9 cellular contexts compared by ENCODE assay signal in the genomic region with DNA sequence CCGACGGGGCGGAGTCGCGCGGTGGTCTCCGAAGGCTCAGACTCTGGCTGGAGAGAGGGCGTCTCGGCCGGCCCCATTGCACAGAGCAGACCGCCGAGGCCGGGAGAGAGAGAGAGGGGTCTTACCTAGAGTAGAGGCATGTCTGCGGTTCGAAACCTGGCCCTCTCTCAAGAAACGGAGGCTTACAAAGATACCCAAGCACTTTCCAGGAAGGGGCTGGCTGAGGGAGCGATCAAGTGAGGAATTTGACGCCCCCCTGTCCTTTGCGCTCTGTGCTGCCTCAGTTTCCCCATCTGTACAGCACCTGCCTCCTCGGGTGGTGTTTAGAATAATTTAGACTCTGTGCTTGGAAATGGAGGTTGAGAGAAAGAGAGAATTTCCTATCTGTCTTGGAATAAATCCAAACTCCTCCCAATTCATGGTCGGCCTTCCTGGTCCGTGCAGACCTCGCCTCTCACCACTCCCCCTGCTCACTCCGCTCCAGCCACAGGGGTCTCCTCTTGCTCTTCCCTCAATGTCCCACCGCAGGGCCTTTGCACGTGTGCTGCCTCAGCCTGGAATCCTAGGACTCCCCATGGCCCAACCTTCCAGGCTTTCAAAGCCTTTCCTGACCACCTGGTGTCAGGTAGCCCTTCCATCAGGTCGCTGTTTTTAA. TPM values are rescaled to one million over a fixed set of nuclear protein-coding genes. Genes with fewer than 3 reads are reported as not detected.
DNase-seq lines count a peak whose midpoint lies in the region; ATAC-seq and TF ChIP-seq lines count a peak whose summit lies in the region.
"Had no signal": no experiment of that assay in that cellular context is flagged by ENCODE, and none has a peak within 500 bp of the region (broad histone marks: within the 10 kb centered on the region; RNA-seq: fewer than 3 reads in every experiment).

No MANE protein-coding gene starts in this region.

- no peaks in the 10 kb centered on the region for H3K36me3 Mint-ChIP-seq in naive thymus-derived CD8-positive, alpha-beta T cell

- no peaks in the 10 kb centered on the region for H3K79me2 ChIP-seq in OCI-LY1 (ENCODE audit: insufficient read depth, low read length)

- no peaks in the 10 kb centered on the region for H3F3A ChIP-seq in OCI-LY1 (ENCODE audit: insufficient read depth, low read length)

- H3K4me3 Mint-ChIP-seq in naive thymus-derived CD8-positive, alpha-beta T cell, result peak overlapping the region; percentile 88 to 96 (median 91)

- H3K36me3 ChIP-seq in OCI-LY1 (ENCODE audit: insufficient read depth, low read length), result no peaks in the 10 kb centered on the region

- H3K4me1 ChIP-seq in OCI-LY1 (ENCODE audit: insufficient read depth, low read length, severe bottlenecking), result peaks cover 20% of the 10 kb centered on the region

- POLR2A ChIA-PET in naive thymus-derived CD8-positive, alpha-beta T cell (lab: Charles Lee), result interaction anchor here (0.6 to 2.7 kb wide), 10 partner anchors 9 to 192 kb away, joined by 3 to 24 read pairs (median 4); a partner anchor contains a TSS

- ATAC-seq in naive thymus-derived CD8-positive, alpha-beta T cell, result no peak
- no peak for ATAC-seq in HG03565 (IDR thresholded peaks at IDR 0.05; ENCODE audit: unreplicated experiment)

- H3K27me3 Mint-ChIP-seq in naive thymus-derived CD8-positive, alpha-beta T cell, result peaks cover 0 to 4% (median 0%) of the 10 kb centered on the region in 5 donors

- peaks cover 15 to 30% (median 24%) of the 10 kb centered on the region in 4 donors for H3K4me1 Mint-ChIP-seq in naive thymus-derived CD8-positive, alpha-beta T cell

- TF ChIP-seq CTCF in OCI-LY1 (IDR thresholded peaks at IDR 0.05; ENCODE audit: low read length) (no peak), dorsolateral prefrontal cortex (IDR thresholded peaks at IDR 0.05 in 54 of 56, conservative IDR thresholded peaks at IDR 0.05 in 2 of 56; ENCODE audit: low read depth in 1 of 56, partially characterized antibody in 56 of 56) (peak in 7 of 56 donors; percentile 1 to 9 (median 2))

- H3K27me3 ChIP-seq in OCI-LY1 (ENCODE audit: insufficient read depth, low read length) (no peaks in the 10 kb centered on the region), dorsolateral prefrontal cortex (no peaks in the 10 kb centered on the region)

- DNase-seq in NCI-H146 (lab: John Stamatoyannopoulos, UW) (peak; percentile 35), NCI-H146 treated with DMSO at 0.1 percent for 48 hours (lab: John Stamatoyannopoulos, UW; ENCODE audit: unreplicated experiment) (no peak), dorsolateral prefrontal cortex (no peak), SIG-M5 (lab: John Stamatoyannopoulos, UW) (no peak), posterior vena cava (ENCODE audit: low spot score) (no peak)
- no peak for DNase-seq in naive thymus-derived CD8-positive, alpha-beta T cell

- peak overlapping the region; percentile 89 to 96 (median 93) for H3K27ac Mint-ChIP-seq in naive thymus-derived CD8-positive, alpha-beta T cell

- no peaks in the 10 kb centered on the region for H3K9me3 ChIP-seq in OCI-LY1 (ENCODE audit: low read length)

- no peak overlapping the region for H2AFZ ChIP-seq in OCI-LY1 (ENCODE audit: low read length)

- H3K4me3 ChIP-seq in OCI-LY1 (ENCODE audit: low read depth, low read length, poor library complexity, severe bottlenecking) (peak overlapping the region; percentile 88), dorsolateral prefrontal cortex (peak overlapping the region; percentile 58 to 100 (median 93))

- no peaks in the 10 kb centered on the region for H3K9me3 Mint-ChIP-seq in naive thymus-derived CD8-positive, alpha-beta T cell

- H3K9ac ChIP-seq in OCI-LY1 (ENCODE audit: low read length), result peak overlapping the region; percentile 61

- intact Hi-C loops in dorsolateral prefrontal cortex (cut with DNase I), result loop anchor here in 1 of 2 donors (2.0 to 5.0 kb wide), 2 partner anchors 77 to 120 kb away; a partner anchor contains a TSS
- intact Hi-C loops in posterior vena cava (cut with DNase I), result no loop called here

- no peaks in the 10 kb centered on the region for H4K20me1 ChIP-seq in OCI-LY1 (ENCODE audit: insufficient read depth, low read length)

- H3K4me2 ChIP-seq in OCI-LY1 (ENCODE audit: low read length), result peak overlapping the region; percentile 78

- no peak overlapping the region for H3K27ac ChIP-seq in OCI-LY1 (ENCODE audit: low read depth, low read length, poor library complexity, severe bottlenecking)
- peak overlapping the region in 45 of 59 donors; percentile 7 to 90 (median 70) for H3K27ac ChIP-seq in dorsolateral prefrontal cortex
- H3K27ac ChIP-seq: epithelial cell of prostate had no signal

- no peaks in the 10 kb centered on the region for H3K9me2 ChIP-seq in OCI-LY1 (ENCODE audit: low read depth, low read length)

RNA-seq across cellular contexts. Expression of a gene that starts 0.7 kb away (rescaled TPM):
- 10 to 100 TPM; 25.1 to 48.5 (median 36.7) TPM for total RNA-seq in dorsolateral prefrontal cortex
- 10 to 100 TPM; 10.5 to 11.0 TPM for total RNA-seq in naive thymus-derived CD8-positive, alpha-beta T cell
- polyA plus RNA-seq in naive thymus-derived CD8-positive, alpha-beta T cell, result 10 to 100 TPM; 30.5 to 35.6 (median 34.2) TPM
- 10 to 100 TPM; 23.1 to 25.1 TPM for total RNA-seq in posterior vena cava

RNA-seq across cellular contexts. Expression of a gene that starts 2.5 kb away (rescaled TPM):
- total RNA-seq in dorsolateral prefrontal cortex (under 1 TPM in 1 of 120 experiments, not detected in 119; 0.57 TPM), posterior vena cava (not detected)
- not detected for total RNA-seq in naive thymus-derived CD8-positive, alpha-beta T cell
- polyA plus RNA-seq in naive thymus-derived CD8-positive, alpha-beta T cell, result not detected

RNA-seq across cellular contexts. Expression of a gene that starts 14.3 kb away (rescaled TPM):
- total RNA-seq in dorsolateral prefrontal cortex (10 to 100 TPM in 8 of 120 experiments, 1 to 10 TPM in 112; 3.1 to 14.2 (median 6.2) TPM), posterior vena cava (1 to 10 TPM; 5.7 to 7.9 TPM)
- total RNA-seq in naive thymus-derived CD8-positive, alpha-beta T cell, result 10 to 100 TPM; 13.2 to 15.6 TPM
- polyA plus RNA-seq in naive thymus-derived CD8-positive, alpha-beta T cell, result under 1 TPM; 0.26 to 0.42 (median 0.32) TPM

RNA-seq across cellular contexts. Expression of a gene that starts 19.0 kb away (rescaled TPM):
- total RNA-seq in dorsolateral prefrontal cortex, result 10 to 100 TPM; 24.3 to 47.1 (median 34.5) TPM
- total RNA-seq in naive thymus-derived CD8-positive, alpha-beta T cell, result not detected
- not detected for polyA plus RNA-seq in naive thymus-derived CD8-positive, alpha-beta T cell
- total RNA-seq in posterior vena cava, result not detected

RNA-seq across cellular contexts. Expression of a gene that starts 22.9 kb away (rescaled TPM):
- total RNA-seq in dorsolateral prefrontal cortex, result 10 to 100 TPM; 31.4 to 82.8 (median 57.2) TPM
- 10 to 100 TPM in 1 of 2 experiments, 1 to 10 TPM in 1; 8.0 to 10.4 TPM for total RNA-seq in naive thymus-derived CD8-positive, alpha-beta T cell
- polyA plus RNA-seq in naive thymus-derived CD8-positive, alpha-beta T cell, result 1 to 10 TPM; 4.1 to 8.8 (median 7.7) TPM
- 10 to 100 TPM; 15.8 to 16.3 TPM for total RNA-seq in posterior vena cava
